1 cellular context compared by ENCODE assay signal in genomic region chr14:92555440-92556111, GRCh38.
TF ChIP-seq lines count a peak whose summit lies in the region.

No MANE protein-coding gene starts in this region.

TF ChIP-seq in GM12878, 131 proteins besides CTCF, POLR2A, EP300 and RAD21 (continued from another document):
- TF ChIP-seq POLR2AphosphoS5 (IDR thresholded peaks at IDR 0.05; ENCODE audit: low read length): no peak
- no peak for TF ChIP-seq HDAC2 (IDR thresholded peaks at IDR 0.05)
- no peak for TF ChIP-seq CHD2 (IDR thresholded peaks at IDR 0.05; ENCODE audit: borderline replicate concordance, low read depth, low read length)
- no peak for TF ChIP-seq CBX3 (IDR thresholded peaks at IDR 0.05; ENCODE audit: borderline replicate concordance, low read depth)
- no peak for TF ChIP-seq MEF2A (IDR thresholded peaks at IDR 0.05; ENCODE audit: insufficient read depth, low read depth, low read length)
- TF ChIP-seq KAT2A (conservative IDR thresholded peaks at IDR 0.05; ENCODE audit: control insufficient read depth, low read depth, low read length): no peak
- TF ChIP-seq CHD1 (IDR thresholded peaks at IDR 0.05; ENCODE audit: low read depth, low read length): no peak
